1 cellular context compared by ENCODE assay signal in the genomic region with DNA sequence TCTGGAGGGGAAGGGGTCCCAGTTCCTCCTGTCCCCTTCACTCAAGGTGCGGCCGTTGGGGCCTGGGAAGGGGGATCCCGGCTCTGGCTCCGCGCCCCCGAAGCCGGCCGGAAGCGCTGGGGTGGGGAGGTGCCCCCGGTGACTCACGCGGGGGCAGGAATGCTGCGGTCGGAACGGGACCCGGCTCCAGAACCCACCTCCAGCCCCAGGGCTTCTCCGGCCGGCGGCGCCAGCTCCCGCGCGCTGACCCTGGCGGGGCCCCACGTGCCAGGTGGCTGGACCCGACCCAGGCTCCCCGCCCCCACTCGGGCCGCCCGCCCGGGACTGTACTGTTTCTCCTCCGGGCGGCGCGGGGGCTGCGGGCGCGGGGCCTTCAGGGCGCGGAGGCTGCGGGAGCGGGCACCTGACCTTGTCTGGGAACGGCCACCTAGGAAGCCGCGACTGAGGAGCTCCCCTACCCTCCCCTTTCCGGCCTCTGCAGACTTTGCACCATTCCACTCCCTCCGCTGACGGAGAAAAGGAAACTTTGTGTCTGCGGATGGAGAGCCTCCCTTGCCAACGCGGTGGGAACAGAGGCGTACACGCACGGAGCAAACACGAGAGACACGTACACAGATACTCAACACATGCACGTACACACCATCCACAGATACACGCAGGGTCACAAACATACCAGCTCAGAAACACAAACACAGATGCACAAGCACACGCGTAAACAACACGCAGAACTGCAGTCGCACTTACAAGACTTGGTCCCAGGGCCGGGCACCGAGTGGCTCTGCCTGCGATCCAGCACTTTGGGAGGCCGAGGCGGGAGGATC.
TF ChIP-seq lines count a peak whose summit lies in the region.

No MANE protein-coding gene starts in this region.

TF ChIP-seq in K562, 482 proteins besides CTCF, POLR2A, EP300 and RAD21 (continued from another document):
- no peak for TF ChIP-seq FOXJ2 (tag; IDR thresholded peaks at IDR 0.05)
- no peak for TF ChIP-seq BCL6 (CRISPR knock-in tag; IDR thresholded peaks at IDR 0.05)
- TF ChIP-seq, protein P1, sequence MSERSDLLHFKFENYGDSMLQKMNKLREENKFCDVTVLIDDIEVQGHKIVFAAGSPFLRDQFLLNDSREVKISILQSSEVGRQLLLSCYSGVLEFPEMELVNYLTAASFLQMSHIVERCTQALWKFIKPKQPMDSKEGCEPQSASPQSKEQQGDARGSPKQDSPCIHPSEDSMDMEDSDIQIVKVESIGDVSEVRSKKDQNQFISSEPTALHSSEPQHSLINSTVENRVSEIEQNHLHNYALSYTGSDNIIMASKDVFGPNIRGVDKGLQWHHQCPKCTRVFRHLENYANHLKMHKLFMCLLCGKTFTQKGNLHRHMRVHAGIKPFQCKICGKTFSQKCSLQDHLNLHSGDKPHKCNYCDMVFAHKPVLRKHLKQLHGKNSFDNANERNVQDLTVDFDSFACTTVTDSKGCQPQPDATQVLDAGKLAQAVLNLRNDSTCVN (CRISPR knock-in tag; IDR thresholded peaks at IDR 0.05): no peak
- peak; percentile 80; the same call in 1 of the 2 replicates for TF ChIP-seq NR1H2 (CRISPR knock-in tag; IDR thresholded peaks at IDR 0.05)
- no peak for TF ChIP-seq RHOXF2B (CRISPR knock-in tag; conservative IDR thresholded peaks at IDR 0.05)
- no peak for TF ChIP-seq HNRNPLL (IDR thresholded peaks at IDR 0.05; ENCODE audit: low read depth, low read length, poor library complexity, severe bottlenecking)
- no peak for TF ChIP-seq ZNF140 (CRISPR knock-in tag; IDR thresholded peaks at IDR 0.05)
- TF ChIP-seq, protein P2, sequence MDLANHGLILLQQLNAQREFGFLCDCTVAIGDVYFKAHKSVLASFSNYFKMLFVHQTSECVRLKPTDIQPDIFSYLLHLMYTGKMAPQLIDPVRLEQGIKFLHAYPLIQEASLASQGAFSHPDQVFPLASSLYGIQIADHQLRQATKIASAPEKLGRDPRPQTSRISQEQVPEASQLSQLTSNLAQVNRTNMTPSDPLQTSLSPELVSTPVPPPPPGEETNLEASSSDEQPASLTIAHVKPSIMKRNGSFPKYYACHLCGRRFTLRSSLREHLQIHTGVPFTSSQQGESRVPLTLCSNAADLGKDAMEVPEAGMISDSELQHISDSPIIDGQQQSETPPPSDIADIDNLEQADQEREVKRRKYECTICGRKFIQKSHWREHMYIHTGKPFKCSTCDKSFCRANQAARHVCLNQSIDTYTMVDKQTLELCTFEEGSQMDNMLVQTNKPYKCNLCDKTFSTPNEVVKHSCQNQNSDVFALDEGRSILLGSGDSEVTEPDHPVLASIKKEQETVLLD (IDR thresholded peaks at IDR 0.05): peak; percentile 17; the same call in 1 of the 2 replicates
- no peak for TF ChIP-seq ZNF354B (CRISPR knock-in tag; IDR thresholded peaks at IDR 0.05)
- TF ChIP-seq, protein P3, sequence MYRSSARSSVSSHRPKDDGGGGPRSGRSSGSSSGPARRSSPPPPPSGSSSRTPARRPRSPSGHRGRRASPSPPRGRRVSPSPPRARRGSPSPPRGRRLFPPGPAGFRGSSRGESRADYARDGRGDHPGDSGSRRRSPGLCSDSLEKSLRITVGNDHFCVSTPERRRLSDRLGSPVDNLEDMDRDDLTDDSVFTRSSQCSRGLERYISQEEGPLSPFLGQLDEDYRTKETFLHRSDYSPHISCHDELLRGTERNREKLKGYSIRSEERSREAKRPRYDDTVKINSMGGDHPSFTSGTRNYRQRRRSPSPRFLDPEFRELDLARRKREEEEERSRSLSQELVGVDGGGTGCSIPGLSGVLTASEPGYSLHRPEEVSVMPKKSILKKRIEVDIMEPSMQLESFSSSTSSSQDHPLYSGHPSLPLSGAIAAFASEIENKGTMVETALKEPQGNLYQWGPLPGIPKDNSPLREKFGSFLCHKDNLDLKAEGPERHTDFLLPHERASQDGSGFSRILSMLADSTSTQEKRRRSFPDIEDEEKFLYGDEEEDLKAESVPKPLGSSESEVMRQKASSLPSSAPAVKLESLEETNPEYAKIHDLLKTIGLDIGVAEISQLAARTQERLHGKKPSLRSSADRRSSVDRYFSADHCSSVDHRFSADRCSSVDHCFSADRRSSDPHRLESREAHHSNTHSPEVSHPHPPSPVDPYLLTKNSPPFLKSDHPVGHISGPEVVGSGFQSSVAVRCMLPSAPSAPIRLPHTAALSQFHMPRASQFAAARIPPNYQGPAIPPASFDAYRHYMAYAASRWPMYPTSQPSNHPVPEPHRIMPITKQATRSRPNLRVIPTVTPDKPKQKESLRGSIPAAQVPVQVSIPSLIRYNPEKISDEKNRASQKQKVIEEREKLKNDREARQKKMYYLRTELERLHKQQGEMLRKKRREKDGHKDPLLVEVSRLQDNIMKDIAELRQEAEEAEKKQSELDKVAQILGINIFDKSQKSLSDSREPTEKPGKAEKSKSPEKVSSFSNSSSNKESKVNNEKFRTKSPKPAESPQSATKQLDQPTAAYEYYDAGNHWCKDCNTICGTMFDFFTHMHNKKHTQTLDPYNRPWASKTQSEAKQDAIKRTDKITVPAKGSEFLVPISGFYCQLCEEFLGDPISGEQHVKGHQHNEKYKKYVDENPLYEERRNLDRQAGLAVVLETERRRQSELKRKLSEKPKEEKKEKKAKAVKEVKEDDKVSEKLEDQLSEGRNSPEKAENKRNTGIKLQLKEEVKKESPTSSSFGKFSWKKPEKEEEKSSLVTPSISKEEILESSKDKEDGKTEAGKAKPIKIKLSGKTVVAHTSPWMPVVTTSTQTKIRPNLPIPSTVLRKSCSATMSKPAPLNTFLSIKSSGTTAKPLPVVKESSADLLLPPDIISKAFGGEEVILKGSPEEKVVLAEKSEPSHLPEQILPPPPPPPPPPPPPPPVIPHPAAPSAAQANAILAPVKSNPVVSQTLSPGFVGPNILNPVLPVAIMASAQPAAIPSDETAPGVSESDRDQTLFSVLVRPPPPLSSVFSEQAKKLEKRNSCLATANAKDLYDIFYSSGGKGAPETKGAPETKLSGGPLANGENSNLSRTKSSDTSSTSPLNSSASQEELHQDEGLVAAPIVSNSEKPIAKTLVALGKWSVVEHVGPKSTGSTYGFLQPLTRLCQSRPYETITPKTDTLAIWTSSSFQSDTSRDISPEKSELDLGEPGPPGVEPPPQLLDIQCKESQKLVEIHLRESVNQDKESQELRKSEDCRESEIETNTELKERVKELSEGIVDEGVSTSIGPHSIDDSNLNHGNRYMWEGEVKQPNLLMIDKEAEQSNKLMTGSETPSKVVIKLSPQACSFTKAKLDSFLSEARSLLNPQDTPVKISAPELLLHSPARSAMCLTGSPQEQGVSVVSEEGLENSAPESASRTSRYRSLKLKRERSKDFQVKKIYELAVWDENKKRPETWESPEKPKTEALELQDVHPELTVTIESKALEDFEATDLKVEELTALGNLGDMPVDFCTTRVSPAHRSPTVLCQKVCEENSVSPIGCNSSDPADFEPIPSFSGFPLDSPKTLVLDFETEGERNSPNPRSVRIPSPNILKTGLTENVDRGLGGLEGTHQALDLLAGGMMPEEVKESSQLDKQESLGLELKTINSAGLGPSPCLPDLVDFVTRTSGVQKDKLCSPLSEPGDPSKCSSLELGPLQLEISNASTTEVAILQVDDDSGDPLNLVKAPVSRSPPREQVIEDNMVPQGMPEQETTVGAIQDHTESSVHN (IDR thresholded peaks at IDR 0.05; ENCODE audit: borderline replicate concordance in 1 of 2, low read depth in 1 of 2): no peak; a peak in 1 of 4 replicates
